ENCODE assay signal across 28 cellular contexts in genomic region chr12:112892821-112893220, GRCh38.
"Had no signal": no experiment of that assay in that cellular context is flagged by ENCODE, and none has a peak within 500 bp of the region (broad histone marks: within the 10 kb centered on the region; RNA-seq: fewer than 3 reads in every experiment).

No MANE protein-coding gene starts in this region.

- H3K36me3 ChIP-seq: heart right ventricle, left ventricle myocardium inferior, neural progenitor cell, ovary, right atrium auricular region, sigmoid colon, suprapubic skin, thyroid gland, upper lobe of left lung, vagina had no signal

- H3K36me3 Mint-ChIP-seq: natural killer cell treated with Interleukin-12 subunit alpha and Interleukin-12 subunit beta and Interleukin-15 and Interleukin-18, amount 100 ng/mL, for 72 hours; neural progenitor cell had no signal

- H3K4me3 ChIP-seq: coronary artery, dorsolateral prefrontal cortex, heart right ventricle, left ventricle myocardium inferior, lung, neural progenitor cell, ovary, right atrium auricular region, sigmoid colon, skin epidermis, suprapubic skin, thyroid gland, upper lobe of left lung, vagina had no signal

- H3K27ac ChIP-seq: coronary artery, heart right ventricle, left ventricle myocardium inferior, neural progenitor cell, ovary, right atrium auricular region, sigmoid colon, skin epidermis, suprapubic skin, thyroid gland, upper lobe of left lung, vagina had no signal

- FAIRE-seq: endometrium, frontal cortex, islet of Langerhans had no signal

- H3K4me2 ChIP-seq: neural progenitor cell had no signal

- ATAC-seq: esophagus mucosa; heart right ventricle; natural killer cell treated with Interleukin-12 subunit alpha and Interleukin-12 subunit beta and Interleukin-15 and Interleukin-18, amount 100 ng/mL, for 72 hours; stimulated activated naive CD8-positive, alpha-beta T cell treated with anti-CD3 and anti-CD28 coated beads, Interleukin-15, Interleukin-2, amounts not matched to agents 100 U/mL and 50 U/mL, for 24 hours had no signal

- H2AFZ ChIP-seq: neural progenitor cell had no signal

- H3K9me3 ChIP-seq: heart right ventricle, left ventricle myocardium inferior, ovary, right atrium auricular region, sigmoid colon, suprapubic skin, thyroid gland, upper lobe of left lung, vagina had no signal

- H3K27me3 ChIP-seq: neural progenitor cell, ovary, right atrium auricular region, thyroid gland, upper lobe of left lung, vagina had no signal

- DNase-seq: dorsolateral prefrontal cortex; effector CD8-positive, alpha-beta T cell; heart right ventricle; hypothalamus; kidney glomerular epithelial cell; left ventricle myocardium inferior; mesenchymal stem cell; midbrain; nucleus accumbens; ovary; sigmoid colon; stimulated activated CD4-positive, alpha-beta T cell treated with anti-CD3 and anti-CD28 coated beads, Interleukin-12 subunit alpha, Interleukin-12 subunit beta, amount 100 ng/mL, for 4 hours; stimulated activated CD4-positive, alpha-beta T cell treated with anti-CD3 and anti-CD28 coated beads, Interleukin-2, amount 100 ng/mL, for 48 hours; stimulated activated naive CD8-positive, alpha-beta T cell treated with anti-CD3 and anti-CD28 coated beads, Interleukin-15, Interleukin-2, amounts not matched to agents 100 U/mL and 50 U/mL, for 24 hours; thyroid gland; upper lobe of left lung had no signal

- H3K9ac ChIP-seq: neural progenitor cell had no signal

- H3K9me3 Mint-ChIP-seq: natural killer cell treated with Interleukin-12 subunit alpha and Interleukin-12 subunit beta and Interleukin-15 and Interleukin-18, amount 100 ng/mL, for 72 hours; neural progenitor cell had no signal

- H3K27ac Mint-ChIP-seq: natural killer cell treated with Interleukin-12 subunit alpha and Interleukin-12 subunit beta and Interleukin-15 and Interleukin-18, amount 100 ng/mL, for 72 hours; neural progenitor cell had no signal

- H3K4me1 ChIP-seq: left ventricle myocardium inferior, neural progenitor cell, sigmoid colon, suprapubic skin, thyroid gland, upper lobe of left lung, vagina had no signal

- H3K4me3 Mint-ChIP-seq: natural killer cell treated with Interleukin-12 subunit alpha and Interleukin-12 subunit beta and Interleukin-15 and Interleukin-18, amount 100 ng/mL, for 72 hours; neural progenitor cell had no signal
